In the genomic region with DNA sequence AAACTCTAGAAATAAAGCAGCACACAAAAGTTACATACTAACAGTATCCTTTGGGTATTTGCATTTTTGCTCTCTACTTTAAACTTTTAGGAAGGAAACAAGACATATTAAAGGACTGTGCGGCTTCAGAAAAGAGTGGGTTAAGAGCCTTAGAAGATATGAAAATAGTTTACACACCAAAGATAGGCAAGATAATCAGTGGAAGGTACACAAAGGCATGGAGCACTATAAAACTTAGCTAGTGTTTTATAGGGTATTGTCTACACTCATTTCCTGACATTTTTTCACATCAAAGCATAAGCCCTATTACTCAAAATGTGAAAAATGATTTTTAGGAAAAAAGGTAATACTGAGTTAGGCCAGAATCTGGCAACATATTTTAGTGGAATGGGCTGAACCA, we compare ENCODE assay signal across 9 cellular contexts. TPM values are rescaled to one million over a fixed set of nuclear protein-coding genes. Genes with fewer than 3 reads are reported as not detected.
"Had no signal": no experiment of that assay in that cellular context is flagged by ENCODE, and none has a peak within 500 bp of the region (broad histone marks: within the 10 kb centered on the region; RNA-seq: fewer than 3 reads in every experiment).

No MANE protein-coding gene starts in this region.

- H3K4me2 ChIP-seq: GM23338 had no signal

- H3K27ac Mint-ChIP-seq: HFFc6, IgD-negative memory B cell had no signal

- DNase-seq: H7, HFFc6 had no signal

- H3K4me1 Mint-ChIP-seq: IgD-negative memory B cell had no signal

- H3K4me3 ChIP-seq: GM23338, HAP-1 had no signal

- ATAC-seq: GM23338, HCT116, HepG2 had no signal

- H3K27me3 Mint-ChIP-seq: IgD-negative memory B cell had no signal

- H3K27ac ChIP-seq: HL-60 had no signal

- H2AFZ ChIP-seq: GM23338 had no signal

- H3K9me3 Mint-ChIP-seq: GM23338, HFFc6 had no signal

- FAIRE-seq: H1, HepG2 had no signal

- H3K4me3 Mint-ChIP-seq: GM23338, HFFc6, IgD-negative memory B cell had no signal

RNA-seq across cellular contexts. Expression of a gene that starts 43.7 kb away (rescaled TPM):
- polyA plus RNA-seq: HepG2, IgD-negative memory B cell had no signal
